In genomic region chr2:224925066-224925821, GRCh38 we compare ENCODE assay signal across 10 cellular contexts.
A peak's percentile ranks its signal among the peaks of the same experiment; 100 is the strongest.
DNase-seq lines count a peak whose midpoint lies in the region; ATAC-seq, FAIRE-seq and TF ChIP-seq lines count a peak whose summit lies in the region.
"Had no signal": no experiment of that assay in that cellular context is flagged by ENCODE, and none has a peak within 500 bp of the region (broad histone marks: within the 10 kb centered on the region; RNA-seq: fewer than 3 reads in every experiment).

No MANE protein-coding gene starts in this region.

- peak overlapping the region; percentile 57 for H3K4me3 Mint-ChIP-seq in activated B cell treated with CpG ODN at 0.5 μM for 24 hours

- H3K4me3 ChIP-seq in osteoblast (ENCODE audit: insufficient read depth, low read length) (no peak overlapping the region), lower leg skin (ENCODE audit: low read depth, poor library complexity, severe bottlenecking) (no peak overlapping the region)

- H3K4me1 ChIP-seq in osteoblast (ENCODE audit: insufficient read depth, low read length), result peaks cover 46% of the 10 kb centered on the region

- peaks cover 43% of the 10 kb centered on the region for H3K79me2 ChIP-seq in osteoblast (ENCODE audit: insufficient read depth, low read length)

- no peaks in the 10 kb centered on the region for H3K9me3 Mint-ChIP-seq in activated B cell treated with CpG ODN at 0.5 μM for 24 hours

- H3K4me2 ChIP-seq in osteoblast (ENCODE audit: insufficient read depth, low read length), result peak overlapping the region; percentile 35

- no peaks in the 10 kb centered on the region for H3K27me3 Mint-ChIP-seq in activated B cell treated with CpG ODN at 0.5 μM for 24 hours

- POLR2A ChIA-PET in activated B cell treated with CpG ODN at 0.5 μM for 24 hours (lab: Charles Lee), result interaction anchor here (0.6 to 2.9 kb wide), 4 partner anchors 13 to 116 kb away, joined by 3 to 23 read pairs (median 3); no protein-coding TSS in a partner anchor

- H3K9me3 ChIP-seq in osteoblast (ENCODE audit: low read depth, low read length), result no peaks in the 10 kb centered on the region

- H4K20me1 ChIP-seq in osteoblast (ENCODE audit: insufficient read depth, low read length), result no peaks in the 10 kb centered on the region

- intact Hi-C loops in activated B cell treated with CpG ODN at 0.5 μM for 24 hours (cut with micrococcal nuclease), result loop anchor here (5.0 to 10.0 kb wide), 2 partner anchors 190 to 352 kb away; no protein-coding TSS in a partner anchor
- intact Hi-C loops in lower leg skin (cut with DNase I; ENCODE audit: low total_unique reads), result no loop called here

- H3K36me3 Mint-ChIP-seq in activated B cell treated with CpG ODN at 0.5 μM for 24 hours (ENCODE audit: low read depth), result peaks cover 61% of the 10 kb centered on the region

- peak overlapping the region; percentile 91 for H3K27ac ChIP-seq in osteoblast (ENCODE audit: low read depth, low read length)

- no peak for TF ChIP-seq CTCF in activated B cell treated with CpG ODN at 0.5 μM for 24 hours (IDR thresholded peaks at IDR 0.05)
- no peak for TF ChIP-seq CTCF in osteoblast (IDR thresholded peaks at IDR 0.05; ENCODE audit: extremely low read depth, low read depth, low read length)
- no peak for TF ChIP-seq CTCF in lower leg skin (IDR thresholded peaks at IDR 0.05)

- H3K27ac Mint-ChIP-seq in activated B cell treated with CpG ODN at 0.5 μM for 24 hours, result peak overlapping the region; percentile 78

- H3K27me3 ChIP-seq in osteoblast (ENCODE audit: insufficient read depth, low read length), result no peaks in the 10 kb centered on the region

- H2AFZ ChIP-seq in osteoblast (ENCODE audit: low read length), result no peak overlapping the region

- peak; percentile 24 for ATAC-seq in GM19025 (IDR thresholded peaks at IDR 0.05; ENCODE audit: low read depth, unreplicated experiment)
- ATAC-seq in HG02678 (IDR thresholded peaks at IDR 0.05; ENCODE audit: unreplicated experiment), result peak; percentile 34
- ATAC-seq in activated B cell treated with CpG ODN at 0.5 μM for 24 hours (ENCODE audit: low read depth), result peak; percentile 18
- ATAC-seq: HepG2, sciatic nerve had no signal

- no peak for DNase-seq in activated B cell treated with CpG ODN at 0.5 μM for 24 hours
- DNase-seq in osteoblast (ENCODE audit: insufficient read length, low spot score, missing footprints), result no peak
- no peak for DNase-seq in DMS79 treated with DMSO at 0.1 percent for 48 hours (lab: John Stamatoyannopoulos, UW)
- DNase-seq in RCC 7860 (ENCODE audit: low spot score), result no peak
- DNase-seq in NCI-H1436 (lab: John Stamatoyannopoulos, UW), result no peak
- no peak for DNase-seq in lower leg skin (ENCODE audit: low spot score in 2 of 2)

- no peak for FAIRE-seq in RCC 7860 (lab: Jason Lieb, UNC)

- peaks cover 32% of the 10 kb centered on the region for H3K36me3 ChIP-seq in osteoblast (ENCODE audit: insufficient read depth, low read length)

- CTCF ChIA-PET in activated B cell treated with CpG ODN at 0.5 μM for 24 hours (lab: Charles Lee), result interaction anchor here (11.3 kb wide), 1 partner anchor 76 kb away, joined by 77 read pairs; no protein-coding TSS in a partner anchor

- peaks cover 87% of the 10 kb centered on the region for H3K4me1 Mint-ChIP-seq in activated B cell treated with CpG ODN at 0.5 μM for 24 hours

- WGBS in lower leg skin, 2 donors, result 88 to 91% methylated on average over 3 of the region's 3 CpGs

- no peak for TF ChIP-seq POLR2A in lower leg skin (IDR thresholded peaks at IDR 0.05)
